In the genomic region with DNA sequence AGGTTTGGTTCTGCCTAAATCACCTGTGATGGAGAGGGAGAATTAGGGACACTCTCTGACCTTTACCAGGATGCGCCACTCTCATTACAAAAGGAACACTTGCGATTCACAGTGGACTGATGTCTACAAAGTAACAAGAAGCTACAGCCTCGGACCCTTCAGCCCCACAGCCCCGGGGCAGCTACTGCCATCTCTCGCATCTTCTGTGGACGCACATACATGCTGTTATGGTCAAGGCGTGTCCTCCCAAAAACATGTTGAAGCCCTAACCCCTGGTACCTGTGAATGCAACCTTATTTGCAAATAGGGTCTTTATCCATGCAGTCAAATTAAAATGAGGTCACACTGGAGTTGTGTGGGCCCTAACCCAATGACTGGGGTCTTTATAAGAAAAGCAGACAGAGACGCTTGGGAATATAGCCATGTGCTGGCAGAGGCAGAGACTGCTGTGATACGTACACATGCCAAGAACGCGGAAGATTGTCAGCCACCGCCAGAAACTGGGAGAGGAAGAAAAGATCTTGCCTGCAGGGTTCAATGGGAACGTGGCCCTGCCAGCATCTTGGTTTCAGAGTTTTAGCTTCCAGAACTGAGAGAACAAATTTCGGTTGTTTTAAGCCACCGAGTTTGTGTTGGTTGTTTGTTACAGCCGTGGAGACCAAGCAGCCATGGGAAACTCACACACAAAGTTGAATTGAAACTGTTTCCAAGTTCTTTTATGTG, we compare ENCODE assay signal across 15 cellular contexts. TPM values are rescaled to one million over a fixed set of nuclear protein-coding genes. Genes with fewer than 3 reads are reported as not detected.
DNase-seq lines count a peak whose midpoint lies in the region; ATAC-seq lines count a peak whose summit lies in the region.
"Had no signal": no experiment of that assay in that cellular context is flagged by ENCODE, and none has a peak within 500 bp of the region (broad histone marks: within the 10 kb centered on the region; RNA-seq: fewer than 3 reads in every experiment).

No MANE protein-coding gene starts in this region.

- intact Hi-C loops in sciatic nerve (cut with DNase I): no loop called here

- H3K4me1 ChIP-seq in GM23248 (ENCODE audit: insufficient read depth): no peaks in the 10 kb centered on the region
- H3K4me1 ChIP-seq: SJCRH30 had no signal

- H3K9me3 ChIP-seq in GM23248 (ENCODE audit: low read depth): no peaks in the 10 kb centered on the region
- H3K9me3 ChIP-seq: SJCRH30, upper lobe of left lung had no signal

- no peaks in the 10 kb centered on the region for H3K36me3 ChIP-seq in GM23248 (ENCODE audit: low read depth)
- H3K36me3 ChIP-seq: SJCRH30, upper lobe of left lung had no signal

- no peak overlapping the region for H3K9ac ChIP-seq in GM23248

- no peaks in the 10 kb centered on the region for H3F3A ChIP-seq in GM23248 (ENCODE audit: insufficient read depth)

- ATAC-seq in sciatic nerve (peak; percentile 62), HG03520 (IDR thresholded peaks at IDR 0.05; ENCODE audit: unreplicated experiment) (no peak), GM18868 (IDR thresholded peaks at IDR 0.05; ENCODE audit: unreplicated experiment) (no peak)

- peak overlapping the region; percentile 16 for H3K4me3 ChIP-seq in GM23248
- H3K4me3 ChIP-seq: SJCRH30, upper lobe of left lung had no signal

- DNase-seq in GM23248: peak; percentile 40
- peak; percentile 22 for DNase-seq in cerebellar cortex (ENCODE audit: low spot score)
- peak; percentile 39 to 54 for DNase-seq in hippocampal formation (lab: John Stamatoyannopoulos, UW)
- DNase-seq in sciatic nerve (ENCODE audit: low spot score): no peak
- DNase-seq in NK-92 treated with Interleukin-12 subunit alpha and Interleukin-12 subunit beta, amount 100 ng/mL, for 24 hours (lab: John Stamatoyannopoulos, UW): no peak
- no peak for DNase-seq in ureter (ENCODE audit: low spot score)
- DNase-seq: NCI-H1417 treated with DMSO at 0.1 percent for 48 hours; NCI-H2227 treated with DMSO at 0.1 percent for 48 hours; SJCRH30; stimulated activated CD4-positive, alpha-beta T cell treated with anti-CD3 and anti-CD28 coated beads, Interleukin-2, amount 100 ng/mL, for 24 hours; upper lobe of left lung had no signal

- in situ Hi-C loops in GM23248 (cut with MboI): no loop called here

- no peaks in the 10 kb centered on the region for H3K79me2 ChIP-seq in GM23248 (ENCODE audit: insufficient read depth)

- H3K27me3 ChIP-seq in GM23248 (replicated peaks; ENCODE audit: insufficient read depth): peaks cover 13% of the 10 kb centered on the region
- H3K27me3 ChIP-seq: SJCRH30, upper lobe of left lung had no signal

- WGBS in GM23248 (ENCODE audit: low coverage in 1 of 2, low lambda C conversion rate in 2 of 2, missing lambda C conversion rate in 2 of 2), 2 experiments: 39 to 40% methylated on average over 16 of the region's 16 CpGs

- H3K9me2 ChIP-seq in GM23248 (ENCODE audit: insufficient read depth): no peaks in the 10 kb centered on the region

- H2AFZ ChIP-seq in GM23248: peak overlapping the region; percentile 58; the same call in 1 of the 2 replicates

- H3K4me2 ChIP-seq in GM23248 (ENCODE audit: unreplicated experiment): peak overlapping the region; percentile 25

- no peaks in the 10 kb centered on the region for H4K20me1 ChIP-seq in GM23248 (ENCODE audit: insufficient read depth)

- H3K27ac ChIP-seq in GM23248: no peak overlapping the region
- H3K27ac ChIP-seq: SJCRH30, upper lobe of left lung had no signal

RNA-seq across cellular contexts. Expression of a gene that starts 23.0 kb away (rescaled TPM):
- total RNA-seq in GM23248 (2014; rRNA removed; shearing (Covaris generic)): not detected in 2 replicates
- polyA plus RNA-seq in GM23248 (2016; fragmentation: Nextera tagmentation; extraction: Ambion mirVana): 0.74 and 0.84 TPM in 2 replicates
- 0.58 TPM for total RNA-seq in sciatic nerve
- 33.2 TPM for total RNA-seq in ureter
- total RNA-seq: cardiac septum had no signal
- polyA plus RNA-seq: CD14-positive monocyte had no signal

Comparison
In these comparisons a context has a peak if more than half of its experiments do, and no peak if none do; other contexts are left out.
1. DNase-seq: peak in GM23248 (single experiment), cerebellar cortex (single experiment) and hippocampal formation (2 of 2); none in sciatic nerve (single experiment), NK-92 treated with Interleukin-12 subunit alpha and Interleukin-12 subunit beta, amount 100 ng/mL, for 24 hours (single experiment) and ureter (single experiment).
2. RNA of a gene that starts 23.0 kb away (total RNA-seq): 33.2 TPM in ureter (single experiment); 0.58 TPM in sciatic nerve (single experiment) and not detected in GM23248; every median in the first group is over 10 times any median in the second.